ENCODE assay signal across 23 cellular contexts in the genomic region with DNA sequence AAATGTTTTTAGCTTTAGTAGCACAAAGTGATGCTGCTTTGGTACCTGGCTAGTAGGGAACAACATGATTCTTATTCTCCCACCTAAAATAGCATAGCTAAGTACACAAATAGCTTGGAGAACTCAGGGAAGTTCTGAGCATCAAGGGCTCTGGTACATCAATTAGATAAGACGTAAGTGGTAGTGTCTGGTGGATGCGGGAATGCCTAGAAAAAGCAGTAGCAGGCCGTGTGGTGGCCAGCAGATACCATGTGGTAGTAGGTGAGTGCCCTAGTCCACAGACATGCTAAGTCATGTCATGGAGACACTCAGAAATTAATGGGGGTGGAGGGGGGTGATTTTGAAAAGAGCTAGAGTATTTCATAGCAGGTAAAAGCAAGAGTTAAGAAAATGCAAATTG.
"Had no signal": no experiment of that assay in that cellular context is flagged by ENCODE, and none has a peak within 500 bp of the region (broad histone marks: within the 10 kb centered on the region; RNA-seq: fewer than 3 reads in every experiment).

No MANE protein-coding gene starts in this region.

- H3K9me3 Mint-ChIP-seq: activated CD4-positive, alpha-beta T cell treated with anti-CD3 and anti-CD28 coated beads, Interleukin-2, amount 10 ng/mL, durations not matched to agents 24 days and 14 days; activated CD8-positive, alpha-beta T cell treated with anti-CD3 and anti-CD28 coated beads for 36 hours; activated naive CD8-positive, alpha-beta T cell treated with anti-CD3 and anti-CD28 coated beads for 36 hours; activated T-cell treated with anti-CD3 and anti-CD28 coated beads, Interleukin-2, amount 50 U/mL, for 72 hours; activated T-helper 17 cell treated with anti-CD3 and anti-CD28 coated beads, Interleukin-2, amount 50 U/mL, for 72 hours; T-helper 1 cell treated with Interleukin-12 subunit alpha and Interleukin-12 subunit beta and Interleukin-4 antibody, amounts not matched to agents 30 μg/mL and 1 μg/mL, for 36 hours; T-helper 2 cell treated with Interferon-gamma antibody and Interleukin-4, amounts not matched to agents 5 μg/mL and 100 μg/mL, for 36 hours had no signal

- H3K9ac ChIP-seq: SK-N-SH had no signal

- H3K4me3 Mint-ChIP-seq: activated CD4-positive, alpha-beta T cell treated with anti-CD3 and anti-CD28 coated beads, Interleukin-2, amount 10 ng/mL, durations not matched to agents 24 days and 14 days; activated CD8-positive, alpha-beta T cell treated with anti-CD3 and anti-CD28 coated beads for 36 hours; activated naive CD8-positive, alpha-beta T cell treated with anti-CD3 and anti-CD28 coated beads for 36 hours; activated T-cell treated with anti-CD3 and anti-CD28 coated beads, Interleukin-2, amount 50 U/mL, for 72 hours; activated T-helper 17 cell treated with anti-CD3 and anti-CD28 coated beads, Interleukin-2, amount 50 U/mL, for 72 hours; T-helper 1 cell treated with Interleukin-12 subunit alpha and Interleukin-12 subunit beta and Interleukin-4 antibody, amounts not matched to agents 30 μg/mL and 1 μg/mL, for 36 hours; T-helper 2 cell treated with Interferon-gamma antibody and Interleukin-4, amounts not matched to agents 5 μg/mL and 100 μg/mL, for 36 hours had no signal

- H3K4me3 ChIP-seq: cardiac muscle cell had no signal

- DNase-seq: activated CD4-positive, alpha-beta T cell treated with anti-CD3 and anti-CD28 coated beads, Interleukin-2, amount 10 ng/mL, durations not matched to agents 24 days and 14 days; activated CD4-positive, alpha-beta T cell treated with anti-CD3 and anti-CD28 coated beads, Interleukin-2, amount 50 U/mL, for 4 hours; activated CD8-positive, alpha-beta T cell treated with anti-CD3 and anti-CD28 coated beads for 36 hours; activated effector memory CD4-positive, alpha-beta T cell treated with anti-CD3 and anti-CD28 coated beads, Interleukin-2, amount 50 U/mL, for 16 hours; activated naive CD4-positive, alpha-beta T cell; activated naive CD4-positive, alpha-beta T cell treated with anti-CD3 and anti-CD28 coated beads, Interleukin-2, amount 50 U/mL, for 16 hours; activated naive CD8-positive, alpha-beta T cell treated with anti-CD3 and anti-CD28 coated beads for 36 hours; activated T-cell treated with anti-CD3 and anti-CD28 coated beads, Interleukin-2, amount 50 U/mL, for 1 hour; activated T-cell treated with anti-CD3 and anti-CD28 coated beads, Interleukin-2, amount 50 U/mL, for 72 hours; amniotic stem cell; aorta; NCI-H1105; NCI-H1417 treated with DMSO at 0.1 percent for 48 hours; NCI-H1930; NCI-H345; NCI-H524 treated with DMSO at 0.1 percent for 48 hours; SIG-M5; SK-N-SH had no signal

- ATAC-seq: activated CD8-positive, alpha-beta T cell treated with anti-CD3 and anti-CD28 coated beads for 36 hours; activated T-cell treated with anti-CD3 and anti-CD28 coated beads, Interleukin-2, amount 50 U/mL, for 72 hours; activated T-helper 17 cell treated with anti-CD3 and anti-CD28 coated beads, Interleukin-2, amount 50 U/mL, for 72 hours; Panc1 had no signal

- H3K27ac Mint-ChIP-seq: activated CD4-positive, alpha-beta T cell treated with anti-CD3 and anti-CD28 coated beads, Interleukin-2, amount 10 ng/mL, durations not matched to agents 24 days and 14 days; activated CD8-positive, alpha-beta T cell treated with anti-CD3 and anti-CD28 coated beads for 36 hours; activated naive CD8-positive, alpha-beta T cell treated with anti-CD3 and anti-CD28 coated beads for 36 hours; activated T-cell treated with anti-CD3 and anti-CD28 coated beads, Interleukin-2, amount 50 U/mL, for 72 hours; activated T-helper 17 cell treated with anti-CD3 and anti-CD28 coated beads, Interleukin-2, amount 50 U/mL, for 72 hours; T-helper 1 cell treated with Interleukin-12 subunit alpha and Interleukin-12 subunit beta and Interleukin-4 antibody, amounts not matched to agents 30 μg/mL and 1 μg/mL, for 36 hours; T-helper 2 cell treated with Interferon-gamma antibody and Interleukin-4, amounts not matched to agents 5 μg/mL and 100 μg/mL, for 36 hours had no signal

- H3K4me1 Mint-ChIP-seq: activated CD4-positive, alpha-beta T cell treated with anti-CD3 and anti-CD28 coated beads, Interleukin-2, amount 10 ng/mL, durations not matched to agents 24 days and 14 days; activated naive CD8-positive, alpha-beta T cell treated with anti-CD3 and anti-CD28 coated beads for 36 hours; activated T-helper 17 cell treated with anti-CD3 and anti-CD28 coated beads, Interleukin-2, amount 50 U/mL, for 72 hours had no signal

- H3K36me3 ChIP-seq: cardiac muscle cell had no signal

- H3K27me3 ChIP-seq: cardiac muscle cell had no signal

- H3K27me3 Mint-ChIP-seq: activated CD4-positive, alpha-beta T cell treated with anti-CD3 and anti-CD28 coated beads, Interleukin-2, amount 10 ng/mL, durations not matched to agents 24 days and 14 days had no signal

- H3K27ac ChIP-seq: cardiac muscle cell had no signal

- H3K9me3 ChIP-seq: SK-N-SH had no signal

- H3K4me2 ChIP-seq: SK-N-SH had no signal

- H3K36me3 Mint-ChIP-seq: activated naive CD8-positive, alpha-beta T cell treated with anti-CD3 and anti-CD28 coated beads for 36 hours had no signal
